ENCODE assay signal across 25 cellular contexts in the genomic region with DNA sequence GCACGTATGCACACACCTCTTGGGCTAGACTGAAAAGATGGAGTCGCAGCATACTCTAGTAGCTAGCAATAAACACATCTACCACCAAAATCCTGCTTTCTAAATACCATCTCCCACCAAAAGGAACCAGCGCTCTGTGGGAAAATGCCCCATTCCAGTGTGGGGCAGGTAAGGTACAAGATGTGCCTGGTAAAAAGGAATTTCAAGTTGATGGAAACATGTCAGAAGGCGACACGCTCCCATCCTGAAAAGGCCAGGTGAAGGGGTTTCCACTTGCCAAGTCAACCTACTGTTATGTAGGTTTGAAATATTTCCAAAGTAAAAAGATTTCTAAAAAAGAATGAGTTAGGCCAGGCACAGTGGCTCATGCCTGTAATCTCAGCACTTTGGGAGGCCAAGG. TPM values are rescaled to one million over a fixed set of nuclear protein-coding genes. Genes with fewer than 3 reads are reported as not detected.
DNase-seq lines count a peak whose midpoint lies in the region; ATAC-seq and TF ChIP-seq lines count a peak whose summit lies in the region.
"Had no signal": no experiment of that assay in that cellular context is flagged by ENCODE, and none has a peak within 500 bp of the region (broad histone marks: within the 10 kb centered on the region; RNA-seq: fewer than 3 reads in every experiment).

No MANE protein-coding gene starts in this region.

- intact Hi-C loops in posterior vena cava (cut with DNase I): no loop called here
- intact Hi-C loops in ovary (cut with DNase I): loop anchor here in 1 of 4 donors (10.0 kb wide), 1 partner anchor 59 kb away; no protein-coding TSS in a partner anchor
- intact Hi-C loops in prostate gland (cut with DNase I): no loop called here
- intact Hi-C loops in sciatic nerve (cut with DNase I): no loop called here

- H3K4me1 ChIP-seq in ovary (ENCODE audit: insufficient read depth): peaks cover 25% of the 10 kb centered on the region
- peaks cover 5% of the 10 kb centered on the region for H3K4me1 ChIP-seq in prostate gland (replicated peaks)
- H3K4me1 ChIP-seq: BE2C had no signal

- no peak for TF ChIP-seq POLR2A in ovary (IDR thresholded peaks at IDR 0.05)
- no peak for TF ChIP-seq POLR2A in prostate gland (IDR thresholded peaks at IDR 0.05)

- no peak overlapping the region for H3K27ac ChIP-seq in ovary
- H3K27ac ChIP-seq in prostate gland: no peak overlapping the region
- H3K27ac ChIP-seq: A549 had no signal

- no peaks in the 10 kb centered on the region for H3K9me3 ChIP-seq in ovary
- no peaks in the 10 kb centered on the region for H3K9me3 ChIP-seq in prostate gland
- H3K9me3 ChIP-seq: A549; BE2C; BLaER1 treated with 17β-estradiol and CSF1 and Interleukin-3, amounts not matched to agents 10 nM and 100 nM; HAP-1 had no signal

- no peak for TF ChIP-seq EP300 in ovary (IDR thresholded peaks at IDR 0.05)

- H3K4me1 Mint-ChIP-seq in chondrocyte (ENCODE audit: low read depth): peaks cover 24% of the 10 kb centered on the region
- peaks cover 56 to 89% (median 81%) of the 10 kb centered on the region in 4 donors for H3K4me1 Mint-ChIP-seq in naive thymus-derived CD8-positive, alpha-beta T cell

- no peak overlapping the region for H3K4me3 Mint-ChIP-seq in chondrocyte (ENCODE audit: unreplicated experiment)
- no peak overlapping the region for H3K4me3 Mint-ChIP-seq in naive thymus-derived CD8-positive, alpha-beta T cell
- H3K4me3 Mint-ChIP-seq: CD14-positive monocyte; CD4-positive, alpha-beta T cell; CD8-positive, alpha-beta memory T cell; GM23338; HFFc6 had no signal

- H3K36me3 ChIP-seq in H7 (replicated peaks; ENCODE audit: control insufficient read depth, insufficient read depth, low read length): no peaks in the 10 kb centered on the region
- H3K36me3 ChIP-seq in ovary: no peaks in the 10 kb centered on the region
- H3K36me3 ChIP-seq in prostate gland: no peaks in the 10 kb centered on the region

- TF ChIP-seq CTCF in chondrocyte (IDR thresholded peaks at IDR 0.05) (no peak), ovary (IDR thresholded peaks at IDR 0.05) (no peak), prostate gland (IDR thresholded peaks at IDR 0.05) (no peak)

- peak; percentile 10 for DNase-seq in H7
- peak; percentile 12 for DNase-seq in chondrocyte (ENCODE audit: low spot score)
- DNase-seq in naive thymus-derived CD8-positive, alpha-beta T cell: no peak
- peak; percentile 8 for DNase-seq in posterior vena cava (ENCODE audit: low spot score)
- no peak for DNase-seq in ovary
- DNase-seq in prostate gland (ENCODE audit: low spot score): no peak
- no peak for DNase-seq in sciatic nerve (ENCODE audit: low spot score)
- DNase-seq: 8988T; ACHN; AML-193; BE2C; CD4-positive, alpha-beta T cell; CD8-positive, alpha-beta memory T cell; DMS 273 treated with DMSO at 0.1 percent for 48 hours; DMS79; EL; GDM1; HFFc6 had no signal

- WGBS in ovary, 3 donors: 96 to 99% (median 97%) methylated on average over 5 of the region's 5 CpGs
- WGBS in prostate gland: 100% methylated on average over 5 of the region's 5 CpGs

- H3K27me3 ChIP-seq in H7 (ENCODE audit: control insufficient read depth, insufficient read depth, low read length) (no peaks in the 10 kb centered on the region), ovary (no peaks in the 10 kb centered on the region), prostate gland (replicated peaks; ENCODE audit: insufficient read depth) (no peaks in the 10 kb centered on the region)
- H3K27me3 ChIP-seq: BE2C; BLaER1 treated with 17β-estradiol and CSF1 and Interleukin-3, amounts not matched to agents 10 nM and 100 nM had no signal

- H3K9me3 Mint-ChIP-seq in chondrocyte (ENCODE audit: low read depth): no peaks in the 10 kb centered on the region
- no peaks in the 10 kb centered on the region for H3K9me3 Mint-ChIP-seq in naive thymus-derived CD8-positive, alpha-beta T cell
- H3K9me3 Mint-ChIP-seq: CD14-positive monocyte; CD4-positive, alpha-beta T cell; CD8-positive, alpha-beta memory T cell; GM23338; HFFc6 had no signal

- H3K4me3 ChIP-seq in H7 (ENCODE audit: insufficient read depth, low read depth, low read length): no peak overlapping the region
- H3K4me3 ChIP-seq in ovary: no peak overlapping the region
- H3K4me3 ChIP-seq in prostate gland: no peak overlapping the region
- H3K4me3 ChIP-seq: A549; BLaER1 treated with 17β-estradiol and CSF1 and Interleukin-3, amounts not matched to agents 10 nM and 100 nM; GM12878; GM23338; HAP-1 had no signal

- ATAC-seq in naive thymus-derived CD8-positive, alpha-beta T cell: no peak
- no peak for ATAC-seq in sciatic nerve
- ATAC-seq: A549, GM12878, GM23338 had no signal

- no peaks in the 10 kb centered on the region for H3K27me3 Mint-ChIP-seq in chondrocyte (ENCODE audit: low read depth)
- H3K27me3 Mint-ChIP-seq in naive thymus-derived CD8-positive, alpha-beta T cell: no peaks in the 10 kb centered on the region
- H3K27me3 Mint-ChIP-seq: CD4-positive, alpha-beta T cell had no signal

- H3K27ac Mint-ChIP-seq in chondrocyte (ENCODE audit: unreplicated experiment): no peak overlapping the region
- peak overlapping the region in 6 of 10 donors; percentile 10 to 86 (median 32) for H3K27ac Mint-ChIP-seq in naive thymus-derived CD8-positive, alpha-beta T cell
- H3K27ac Mint-ChIP-seq: GM23338, HFFc6 had no signal

- POLR2A ChIA-PET in naive thymus-derived CD8-positive, alpha-beta T cell (lab: Charles Lee): interaction anchor here (0.8 to 1.0 kb wide), 2 partner anchors 9 to 319 kb away, joined by 4 to 5 read pairs; partner anchors contain the start of genes DGCR2 and MRPL40

- no peaks in the 10 kb centered on the region for H3K36me3 Mint-ChIP-seq in chondrocyte (ENCODE audit: low read depth)
- H3K36me3 Mint-ChIP-seq in naive thymus-derived CD8-positive, alpha-beta T cell: peaks cover 0 to 11% (median 0%) of the 10 kb centered on the region in 3 donors

RNA-seq across cellular contexts. Expression of gene DGCR2, which starts 8.8 kb away (rescaled TPM):
- 60.1 and 72.4 TPM in 2 replicates for total RNA-seq in H7 (2014; rRNA removed; shearing (Covaris generic))
- total RNA-seq in chondrocyte: 44.4 to 55.6 TPM (median 45.8 TPM) in 3 replicates
- total RNA-seq in naive thymus-derived CD8-positive, alpha-beta T cell: 10 to 100 TPM; 63.3 to 66.6 TPM
- 10 to 100 TPM; 29.5 to 61.8 (median 37.8) TPM for polyA plus RNA-seq in naive thymus-derived CD8-positive, alpha-beta T cell
- total RNA-seq in posterior vena cava: 10 to 100 TPM; 28.3 to 35.2 TPM
- total RNA-seq in ovary: 10 to 100 TPM; 31.7 to 71.9 (median 60.2) TPM
- 10 to 100 TPM; 23.9 to 51.2 TPM for polyA plus RNA-seq in ovary
- 100 to 1,000 TPM in 1 of 2 donors, 10 to 100 TPM in 1; 94.3 to 107 TPM for total RNA-seq in prostate gland
- total RNA-seq in sciatic nerve: 37.2 TPM

RNA-seq across cellular contexts. Expression of gene TSSK2, which starts 17.7 kb away (rescaled TPM):
- total RNA-seq in H7 (2014; rRNA removed; shearing (Covaris generic)): not detected in 2 replicates
- total RNA-seq in chondrocyte: not detected in 3 replicates
- not detected for total RNA-seq in naive thymus-derived CD8-positive, alpha-beta T cell
- polyA plus RNA-seq in naive thymus-derived CD8-positive, alpha-beta T cell: not detected
- not detected for total RNA-seq in posterior vena cava
- not detected for total RNA-seq in ovary
- polyA plus RNA-seq in ovary: under 1 TPM in 1 of 2 donors, not detected in 1; 0.05 TPM
- 1 to 10 TPM in 1 of 2 donors, not detected in 1; 8.0 TPM for total RNA-seq in prostate gland
- total RNA-seq in sciatic nerve: not detected
- total RNA-seq: CD8-positive, alpha-beta memory T cell; GM23338; H4; HFFc6 had no signal
- polyA plus RNA-seq: A549; CD14-positive monocyte; CD8-positive, alpha-beta memory T cell; GM23338 had no signal

RNA-seq across cellular contexts. Expression of gene ESS2, which starts 31.0 kb away (rescaled TPM):
- total RNA-seq in H7 (2014; rRNA removed; shearing (Covaris generic)): 17.6 and 28.4 TPM in 2 replicates
- total RNA-seq in chondrocyte: 17.8 to 18.3 TPM (median 18.3 TPM) in 3 replicates
- 10 to 100 TPM; 20.1 to 20.7 TPM for total RNA-seq in naive thymus-derived CD8-positive, alpha-beta T cell
- 10 to 100 TPM in 1 of 3 donors, 1 to 10 TPM in 2; 4.5 to 11.2 (median 6.9) TPM for polyA plus RNA-seq in naive thymus-derived CD8-positive, alpha-beta T cell
- total RNA-seq in posterior vena cava: 10 to 100 TPM; 10.2 to 11.5 TPM
- 10 to 100 TPM; 12.8 to 20.2 (median 14.0) TPM for total RNA-seq in ovary
- polyA plus RNA-seq in ovary: 10 to 100 TPM in 1 of 2 donors, 1 to 10 TPM in 1; 4.4 to 18.5 TPM
- total RNA-seq in prostate gland: 10 to 100 TPM; 19.4 to 21.2 TPM
- 14.8 TPM for total RNA-seq in sciatic nerve

RNA-seq across cellular contexts. Expression of gene GSC2, which starts 36.7 kb away (rescaled TPM):
- total RNA-seq in H7 (2014; rRNA removed; shearing (Covaris generic)): 0.78 TPM in 1 of 2 replicates, not detected in the other
- total RNA-seq in chondrocyte (not detected in 3 replicates), posterior vena cava (not detected), ovary (not detected), prostate gland (10 to 100 TPM in 1 of 2 donors, not detected in 1; 11.9 TPM), sciatic nerve (not detected)
- total RNA-seq in naive thymus-derived CD8-positive, alpha-beta T cell: not detected
- polyA plus RNA-seq in naive thymus-derived CD8-positive, alpha-beta T cell: not detected
- polyA plus RNA-seq in ovary: not detected
- total RNA-seq: CD4-positive, alpha-beta T cell; CD8-positive, alpha-beta memory T cell; GM12878; GM23338; H4; HFFc6 had no signal
- polyA plus RNA-seq: A549; CD14-positive monocyte; CD8-positive, alpha-beta memory T cell; GM12878; GM23338 had no signal

Comparison
In these comparisons a context has a peak if more than half of its experiments do, and no peak if none do; other contexts are left out.
1. DNase-seq: peak in H7 (single experiment), chondrocyte (single experiment) and posterior vena cava (single experiment); none in naive thymus-derived CD8-positive, alpha-beta T cell (0 of 10), ovary (0 of 5), prostate gland (single experiment) and sciatic nerve (single experiment).